Comparison of ENCODE assay signal across 28 cellular contexts in the genomic region with DNA sequence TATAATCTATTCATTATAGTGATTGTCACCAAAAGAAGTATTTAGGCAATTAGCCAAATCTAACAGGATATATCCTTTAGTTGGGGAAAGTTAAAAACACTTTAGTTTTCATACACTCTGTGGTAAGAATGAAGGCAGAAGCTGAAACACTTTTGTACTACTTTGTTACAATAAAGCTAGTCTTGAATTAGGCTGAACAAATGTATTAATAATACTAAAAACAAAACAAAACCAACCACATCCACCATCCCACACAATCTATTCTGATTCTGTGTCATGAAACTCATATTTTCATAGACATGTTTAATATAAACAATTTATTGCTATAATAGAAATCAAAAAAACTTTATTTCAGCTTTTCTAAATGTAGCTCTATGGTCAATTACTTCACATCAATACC.
"Had no signal": no experiment of that assay in that cellular context is flagged by ENCODE, and none has a peak within 500 bp of the region (broad histone marks: within the 10 kb centered on the region; RNA-seq: fewer than 3 reads in every experiment).

No MANE protein-coding gene starts in this region.

- DNase-seq: activated CD4-positive, alpha-beta T cell treated with anti-CD3 and anti-CD28 coated beads for 36 hours; activated CD4-positive, CD25-positive, alpha-beta regulatory T cell; activated CD8-positive, alpha-beta memory T cell treated with anti-CD3 and anti-CD28 coated beads, Interleukin-2, amount 10 ng/mL, durations not matched to agents 7 days and 5 days; activated CD8-positive, alpha-beta T cell treated with anti-CD3 and anti-CD28 coated beads, Interleukin-2, amount 10 ng/mL, durations not matched to agents 7 days and 5 days; activated naive CD8-positive, alpha-beta T cell treated with anti-CD3 and anti-CD28 coated beads, Interleukin-2, amount 50 U/mL, for 24 hours; activated T-cell treated with anti-CD3 and anti-CD28 coated beads, Interleukin-2, amount 50 U/mL, for 48 hours; amygdala; central memory CD4-positive, alpha-beta T cell; endodermal cell; heart left ventricle; hypothalamus; immature natural killer cell; kidney glomerular epithelial cell; left lung; lower lobe of right lung; mesenchymal stem cell; natural killer cell; posterior cingulate gyrus; right cardiac atrium; stimulated activated CD4-positive, alpha-beta T cell treated with anti-CD3 and anti-CD28 coated beads, Interleukin-15, amount 100 ng/mL, for 24 hours; stimulated activated CD4-positive, alpha-beta T cell treated with anti-CD3 and anti-CD28 coated beads, Interleukin-2, amount 100 ng/mL, for 24 hours; stimulated activated naive CD4-positive, alpha-beta T cell treated with Interleukin-2 at 50 U/mL for 16 hours; T-helper 1 cell; transverse colon had no signal

- H3K36me3 Mint-ChIP-seq: natural killer cell had no signal

- H3K9me3 Mint-ChIP-seq: activated naive CD4-positive, alpha-beta T cell treated with anti-CD3 and anti-CD28 coated beads, Interleukin-2, amount 50 U/mL, for 24 hours; activated naive CD8-positive, alpha-beta T cell treated with anti-CD3 and anti-CD28 coated beads, Interleukin-2, amount 50 U/mL, for 24 hours; activated T-helper 2 cell treated with anti-CD3 and anti-CD28 coated beads, Interferon-gamma antibody, Interleukin-2, Interleukin-4, amounts not matched to agents 10 μg/mL and 5 μg/mL and 100 μg/mL, durations not matched to agents 14 hours and 24 hours and 36 hours; endodermal cell; natural killer cell; neural progenitor cell; T-helper 2 cell treated with Interferon-gamma antibody and Interleukin-4, amounts not matched to agents 5 μg/mL and 100 μg/mL, for 36 hours had no signal

- H3K9me3 ChIP-seq: heart left ventricle, left lung, lower lobe of right lung, transverse colon had no signal

- H3K36me3 ChIP-seq: left lung, lower lobe of right lung, neural progenitor cell, transverse colon had no signal

- H3K4me1 Mint-ChIP-seq: activated CD4-positive, alpha-beta T cell treated with anti-CD3 and anti-CD28 coated beads for 36 hours; activated CD8-positive, alpha-beta memory T cell treated with anti-CD3 and anti-CD28 coated beads, Interleukin-2, amount 10 ng/mL, durations not matched to agents 7 days and 5 days; activated naive CD4-positive, alpha-beta T cell treated with anti-CD3 and anti-CD28 coated beads, Interleukin-2, amount 50 U/mL, for 24 hours; immature natural killer cell; neural progenitor cell had no signal

- H3K9ac ChIP-seq: neural progenitor cell had no signal

- H2AFZ ChIP-seq: neural progenitor cell had no signal

- H3K4me3 Mint-ChIP-seq: activated CD4-positive, alpha-beta T cell treated with anti-CD3 and anti-CD28 coated beads for 36 hours; activated CD8-positive, alpha-beta memory T cell treated with anti-CD3 and anti-CD28 coated beads, Interleukin-2, amount 10 ng/mL, durations not matched to agents 7 days and 5 days; activated CD8-positive, alpha-beta T cell treated with anti-CD3 and anti-CD28 coated beads, Interleukin-2, amount 10 ng/mL, durations not matched to agents 7 days and 5 days; activated naive CD4-positive, alpha-beta T cell treated with anti-CD3 and anti-CD28 coated beads, Interleukin-2, amount 50 U/mL, for 24 hours; activated naive CD8-positive, alpha-beta T cell treated with anti-CD3 and anti-CD28 coated beads, Interleukin-2, amount 50 U/mL, for 24 hours; endodermal cell; immature natural killer cell; natural killer cell; neural progenitor cell; T-helper 2 cell treated with Interferon-gamma antibody and Interleukin-4, amounts not matched to agents 5 μg/mL and 100 μg/mL, for 36 hours had no signal

- H3K4me1 ChIP-seq: heart left ventricle, left lung, lower lobe of right lung, transverse colon had no signal

- H3K27me3 ChIP-seq: heart left ventricle, left lung, neural progenitor cell, transverse colon had no signal

- H3K4me3 ChIP-seq: heart left ventricle, left lung, lower lobe of right lung, neural progenitor cell, transverse colon had no signal

- H3K27ac Mint-ChIP-seq: activated CD4-positive, alpha-beta T cell treated with anti-CD3 and anti-CD28 coated beads for 36 hours; activated CD8-positive, alpha-beta memory T cell treated with anti-CD3 and anti-CD28 coated beads, Interleukin-2, amount 10 ng/mL, durations not matched to agents 7 days and 5 days; activated CD8-positive, alpha-beta T cell treated with anti-CD3 and anti-CD28 coated beads, Interleukin-2, amount 10 ng/mL, durations not matched to agents 7 days and 5 days; activated naive CD4-positive, alpha-beta T cell treated with anti-CD3 and anti-CD28 coated beads, Interleukin-2, amount 50 U/mL, for 24 hours; activated naive CD8-positive, alpha-beta T cell treated with anti-CD3 and anti-CD28 coated beads, Interleukin-2, amount 50 U/mL, for 24 hours; activated T-helper 2 cell treated with anti-CD3 and anti-CD28 coated beads, Interferon-gamma antibody, Interleukin-2, Interleukin-4, amounts not matched to agents 10 μg/mL and 5 μg/mL and 100 μg/mL, durations not matched to agents 14 hours and 24 hours and 36 hours; endodermal cell; immature natural killer cell; natural killer cell; neural progenitor cell; T-helper 2 cell treated with Interferon-gamma antibody and Interleukin-4, amounts not matched to agents 5 μg/mL and 100 μg/mL, for 36 hours had no signal

- H3K27ac ChIP-seq: heart left ventricle, left lung, lower lobe of right lung, neural progenitor cell, transverse colon had no signal

- ATAC-seq: activated CD4-positive, alpha-beta T cell treated with anti-CD3 and anti-CD28 coated beads for 36 hours; activated CD8-positive, alpha-beta memory T cell treated with anti-CD3 and anti-CD28 coated beads, Interleukin-2, amount 10 ng/mL, durations not matched to agents 7 days and 5 days; activated CD8-positive, alpha-beta T cell treated with anti-CD3 and anti-CD28 coated beads, Interleukin-2, amount 10 ng/mL, durations not matched to agents 7 days and 5 days; activated naive CD8-positive, alpha-beta T cell treated with anti-CD3 and anti-CD28 coated beads, Interleukin-2, amount 50 U/mL, for 24 hours; heart left ventricle; left lung; lower lobe of right lung; natural killer cell; right cardiac atrium had no signal

- H3K27me3 Mint-ChIP-seq: activated CD4-positive, alpha-beta T cell treated with anti-CD3 and anti-CD28 coated beads for 36 hours; activated CD8-positive, alpha-beta memory T cell treated with anti-CD3 and anti-CD28 coated beads, Interleukin-2, amount 10 ng/mL, durations not matched to agents 7 days and 5 days; activated naive CD4-positive, alpha-beta T cell treated with anti-CD3 and anti-CD28 coated beads, Interleukin-2, amount 50 U/mL, for 24 hours; activated naive CD8-positive, alpha-beta T cell treated with anti-CD3 and anti-CD28 coated beads, Interleukin-2, amount 50 U/mL, for 24 hours had no signal

- H3K4me2 ChIP-seq: neural progenitor cell had no signal
